ENCODE assay signal across 1 cellular context in the genomic region with DNA sequence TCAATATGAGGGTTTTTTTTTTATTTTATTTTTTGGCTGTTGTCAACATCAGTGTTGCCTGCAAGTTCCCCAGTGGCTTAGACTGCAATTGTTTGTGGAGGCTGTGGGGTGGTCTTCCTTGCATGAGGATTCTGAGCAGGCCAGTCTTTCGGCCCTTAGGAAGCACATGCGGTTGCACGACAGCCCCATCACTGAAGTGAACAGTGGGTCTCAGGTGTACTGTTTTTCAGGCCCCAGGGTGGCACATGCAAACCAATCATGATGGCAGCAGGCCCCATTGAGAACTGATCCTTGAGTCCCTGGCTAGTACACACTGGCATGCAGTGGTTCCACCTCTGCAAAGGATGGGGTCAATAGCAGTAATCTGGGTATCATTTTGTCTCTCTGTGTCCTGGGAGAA.
TF ChIP-seq lines count a peak whose summit lies in the region.

No MANE protein-coding gene starts in this region.

TF ChIP-seq in H1, 55 proteins besides CTCF, POLR2A, EP300 and RAD21:
- TF ChIP-seq RBBP5 (IDR thresholded peaks at IDR 0.05; ENCODE audit: borderline replicate concordance, low read depth, low read length) (no peak), BACH1 (IDR thresholded peaks at IDR 0.05; ENCODE audit: low read length) (no peak), BCL11A (IDR thresholded peaks at IDR 0.05; ENCODE audit: low read depth in 2 of 2, low read length in 2 of 2) (no peak), CBX5 (IDR thresholded peaks at IDR 0.05; ENCODE audit: low read depth, low read length) (no peak), EZH2 (IDR thresholded peaks at IDR 0.05; ENCODE audit: low read depth, low read length, severe bottlenecking) (no peak), JUN (IDR thresholded peaks at IDR 0.05; ENCODE audit: low read depth, low read length) (no peak), KDM1A (IDR thresholded peaks at IDR 0.05; ENCODE audit: borderline replicate concordance, low read length) (no peak), CHD1 (IDR thresholded peaks at IDR 0.05; ENCODE audit: low read depth, low read length) (no peak), SP4 (IDR thresholded peaks at IDR 0.05; ENCODE audit: low read length) (no peak), NRF1 (IDR thresholded peaks at IDR 0.05; ENCODE audit: low read depth, low read length) (no peak), FOSL1 (IDR thresholded peaks at IDR 0.05; ENCODE audit: insufficient read depth, low read depth, low read length) (no peak), CHD2 (IDR thresholded peaks at IDR 0.05; ENCODE audit: low read length) (no peak), RNF2 (IDR thresholded peaks at IDR 0.05; ENCODE audit: borderline replicate concordance, low read depth, low read length, missing control alignments, poor library complexity, severe bottlenecking) (no peak), ZNF274 (IDR thresholded peaks at IDR 0.05; ENCODE audit: borderline replicate concordance, extremely low read depth, low read length) (no peak), KDM5A (IDR thresholded peaks at IDR 0.05; ENCODE audit: low read length) (no peak)
